In genomic region chr18:35739778-35740177, GRCh38 we compare ENCODE assay signal across 11 cellular contexts.
"Had no signal": no experiment of that assay in that cellular context is flagged by ENCODE, and none has a peak within 500 bp of the region (broad histone marks: within the 10 kb centered on the region; RNA-seq: fewer than 3 reads in every experiment).

No MANE protein-coding gene starts in this region.

- H3K9me3 Mint-ChIP-seq: HFFc6 had no signal

- H3K4me2 ChIP-seq: GM23338 had no signal

- DNase-seq: GM23248, GOT3, H7, H9, HCEC 1CT, HFFc6 had no signal

- H2AFZ ChIP-seq: GM23248, GM23338 had no signal

- H3K9ac ChIP-seq: GM23248 had no signal

- H3K4me3 ChIP-seq: GM23248, GM23338, HAP-1 had no signal

- H3K9me3 ChIP-seq: HAP-1 had no signal

- H3K27ac Mint-ChIP-seq: GM23338, H9, HFFc6 had no signal

- ATAC-seq: GM23338, HCT116 had no signal

- H3K4me3 Mint-ChIP-seq: GM23338, H9, HFFc6 had no signal

- H3K4me1 ChIP-seq: HAP-1 had no signal

- FAIRE-seq: H1, H54 had no signal

- H3K36me3 ChIP-seq: HAP-1 had no signal

- H3K27ac ChIP-seq: GM23248 had no signal
